ENCODE assay signal across 8 cellular contexts in genomic region chr14:77800814-77801213, GRCh38. TPM values are rescaled to one million over a fixed set of nuclear protein-coding genes. Genes with fewer than 3 reads are reported as not detected.
DNase-seq lines count a peak whose midpoint lies in the region; ATAC-seq and TF ChIP-seq lines count a peak whose summit lies in the region.

No MANE protein-coding gene starts in this region.

- intact Hi-C loops in left ventricle myocardium inferior (cut with micrococcal nuclease) (no loop called here), Right ventricle myocardium inferior (cut with DNase I) (loop anchor here (5.0 kb wide), 1 partner anchor 39 kb away; the partner anchor contains the start of gene SNW1)

- DNase-seq in left ventricle myocardium inferior (no peak), Right ventricle myocardium inferior (ENCODE audit: missing footprints) (no peak), mesothelial cell of epicardium (ENCODE audit: low spot score in 2 of 2, unreplicated experiment in 2 of 2) (no peak), D341Med (ENCODE audit: low spot score) (no peak)
- DNase-seq in effector CD4-positive, alpha-beta T cell, result no peak
- no peak for DNase-seq in stimulated activated naive CD4-positive, alpha-beta T cell (lab: John Stamatoyannopoulos, UW)

- no peak for ATAC-seq in Right ventricle myocardium inferior
- ATAC-seq in HG02970 (IDR thresholded peaks at IDR 0.05; ENCODE audit: low FRiP score, unreplicated experiment), result no peak

- H3K4me1 ChIP-seq in left ventricle myocardium inferior, result peaks cover 32% of the 10 kb centered on the region

- H3K36me3 ChIP-seq in left ventricle myocardium inferior, result no peaks in the 10 kb centered on the region

- H3K4me3 Mint-ChIP-seq in brain, result peak overlapping the region; percentile 86 to 91 (median 89)
- H3K4me3 Mint-ChIP-seq in mesothelial cell of epicardium, result peak overlapping the region; percentile 84

- H3K9me3 ChIP-seq in left ventricle myocardium inferior (replicated peaks), result no peaks in the 10 kb centered on the region

- peak overlapping the region; percentile 95 for H3K27ac ChIP-seq in left ventricle myocardium inferior (replicated peaks)

- TF ChIP-seq CTCF in left ventricle myocardium inferior (IDR thresholded peaks at IDR 0.05; ENCODE audit: borderline replicate concordance), result no peak
- TF ChIP-seq CTCF in brain (conservative IDR thresholded peaks at IDR 0.05), result no peak
- TF ChIP-seq CTCF in mesothelial cell of epicardium (IDR thresholded peaks at IDR 0.05; ENCODE audit: unreplicated experiment), result no peak

- H3K36me3 Mint-ChIP-seq in brain, result no peaks in the 10 kb centered on the region
- no peaks in the 10 kb centered on the region for H3K36me3 Mint-ChIP-seq in mesothelial cell of epicardium

- H3K9me3 Mint-ChIP-seq in brain (no peaks in the 10 kb centered on the region), mesothelial cell of epicardium (no peaks in the 10 kb centered on the region)

- H3K27ac Mint-ChIP-seq in brain (peak overlapping the region in 4 of 5 experiments; percentile 83 to 96 (median 90)), mesothelial cell of epicardium (peak overlapping the region; percentile 87)

- H3K4me1 Mint-ChIP-seq in brain (peaks cover 14% of the 10 kb centered on the region), mesothelial cell of epicardium (peaks cover 5% of the 10 kb centered on the region)

- H3K4me3 ChIP-seq in left ventricle myocardium inferior, result peak overlapping the region; percentile 76

- H3K27me3 ChIP-seq in left ventricle myocardium inferior (ENCODE audit: low read depth), result no peaks in the 10 kb centered on the region

- H3K27me3 Mint-ChIP-seq in brain (peaks cover 7% of the 10 kb centered on the region), mesothelial cell of epicardium (ENCODE audit: low read depth) (no peaks in the 10 kb centered on the region)

RNA-seq across cellular contexts. Expression of gene ADCK1, which starts 0.9 kb away (rescaled TPM):
- 10.3 TPM for total RNA-seq in left ventricle myocardium inferior
- total RNA-seq in Right ventricle myocardium inferior, result 8.7 TPM
- polyA plus RNA-seq in brain (ENCODE audit: insufficient read depth, low read depth, low replicate concordance), result 6.0 TPM
- total RNA-seq in mesothelial cell of epicardium, result 13.2 to 13.3 TPM (median 13.2 TPM) in 3 replicates

RNA-seq across cellular contexts. Expression of gene SNW1, which starts 39.9 kb away (rescaled TPM):
- total RNA-seq in left ventricle myocardium inferior, result 52.6 TPM
- total RNA-seq in Right ventricle myocardium inferior, result 49.0 TPM
- polyA plus RNA-seq in brain (ENCODE audit: insufficient read depth, low read depth, low replicate concordance), result 74.6 TPM
- 79.7 to 82.9 TPM (median 82.4 TPM) in 3 replicates for total RNA-seq in mesothelial cell of epicardium
